8 cellular contexts compared by ENCODE assay signal in the genomic region with DNA sequence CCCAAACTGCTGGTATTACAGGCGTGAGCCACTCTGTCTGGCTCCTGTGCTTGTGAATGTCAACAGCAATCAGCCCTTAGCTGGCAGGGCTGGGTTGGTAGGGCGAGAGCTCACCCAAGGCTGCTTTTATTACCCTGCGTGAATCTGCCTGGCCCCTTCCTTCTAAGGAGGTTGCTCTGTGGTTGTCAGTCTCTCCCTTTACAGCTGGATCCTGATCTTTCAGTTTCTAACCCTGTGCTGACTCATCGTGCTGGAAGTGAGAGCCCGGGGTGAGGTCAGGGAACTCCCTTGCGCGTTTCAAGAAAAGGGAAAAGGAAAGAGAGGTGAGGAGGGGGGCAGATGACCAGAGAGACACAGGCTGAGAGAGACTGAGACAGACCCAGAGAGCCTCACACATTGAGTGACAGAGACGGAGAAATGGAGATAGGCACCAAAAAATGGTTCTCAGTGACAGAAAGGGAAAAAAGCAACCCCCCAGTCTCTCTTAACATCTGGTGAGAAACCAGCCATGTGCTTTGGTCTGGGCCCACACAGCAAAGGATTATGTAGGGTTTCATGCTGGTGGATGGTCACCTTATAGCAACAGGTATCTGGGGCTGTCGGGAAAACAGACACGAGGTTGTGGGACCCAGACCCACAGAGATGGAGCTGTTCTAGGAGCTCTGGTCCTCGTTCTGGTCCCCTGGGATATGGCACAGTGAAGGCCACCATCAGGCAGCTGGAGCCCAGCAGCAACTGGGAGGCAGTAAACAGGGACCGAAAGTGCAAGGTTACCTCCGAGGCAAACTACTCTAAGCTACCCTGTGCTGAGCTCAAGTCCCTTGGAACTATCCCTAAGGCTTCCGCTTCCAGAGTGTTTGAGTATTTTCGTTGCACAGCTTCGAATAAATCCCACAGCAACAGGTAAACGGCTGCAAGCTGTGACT. TPM values are rescaled to one million over a fixed set of nuclear protein-coding genes. Genes with fewer than 3 reads are reported as not detected.
DNase-seq lines count a peak whose midpoint lies in the region; ATAC-seq lines count a peak whose summit lies in the region.

No MANE protein-coding gene starts in this region.

- DNase-seq in activated T-cell treated with anti-CD3 and anti-CD28 coated beads, Interleukin-2, amount 50 U/mL, for 4 hours, result no peak
- DNase-seq in activated T-cell treated with anti-CD3 and anti-CD28 coated beads for 4 hours, result no peak
- peak; percentile 91 for DNase-seq in LHCN-M2 (ENCODE audit: low read depth)
- DNase-seq in adipocyte (ENCODE audit: low read depth), result peak; percentile 84
- peak; percentile 48 for DNase-seq in stimulated activated CD8-positive, alpha-beta memory T cell treated with anti-CD3 and anti-CD28 coated beads, Interleukin-4, amount 100 ng/mL, for 48 hours
- DNase-seq in cerebellum (ENCODE audit: low spot score), result no peak
- DNase-seq in effector CD8-positive, alpha-beta T cell (lab: John Stamatoyannopoulos, UW), result no peak

- H3K27me3 ChIP-seq in adipocyte (replicated peaks; ENCODE audit: control insufficient read depth, insufficient read depth, low read length) (no peaks in the 10 kb centered on the region), iPS-20b (ENCODE audit: insufficient read depth, low read length) (no peaks in the 10 kb centered on the region)

- no peaks in the 10 kb centered on the region for H3K9me3 ChIP-seq in adipocyte (ENCODE audit: control insufficient read depth, low read length)
- H3K9me3 ChIP-seq in iPS-20b (ENCODE audit: insufficient read depth, low read depth, low read length), result no peaks in the 10 kb centered on the region

- no peaks in the 10 kb centered on the region for H3K9me3 Mint-ChIP-seq in activated T-cell treated with anti-CD3 and anti-CD28 coated beads, Interleukin-2, amount 50 U/mL, for 4 hours

- no peaks in the 10 kb centered on the region for H3K36me3 ChIP-seq in adipocyte (ENCODE audit: control insufficient read depth, insufficient read depth, low read length, severe bottlenecking)
- H3K36me3 ChIP-seq in iPS-20b (ENCODE audit: insufficient read depth, low read depth, low read length), result peaks cover 47% of the 10 kb centered on the region

- no peak overlapping the region for H3K27ac ChIP-seq in iPS-20b (ENCODE audit: low read length)

- H3K4me1 Mint-ChIP-seq in activated T-cell treated with anti-CD3 and anti-CD28 coated beads, Interleukin-2, amount 50 U/mL, for 4 hours (ENCODE audit: low read depth), result peaks cover 25% of the 10 kb centered on the region

- H3K4me3 ChIP-seq in adipocyte (ENCODE audit: low read length), result peak overlapping the region; percentile 59
- 0 out of 2 replicates have a peak overlapping the region, but pooled peaks have one; percentile 84 for H3K4me3 ChIP-seq in iPS-20b (ENCODE audit: low read length)

- ATAC-seq in activated T-cell treated with anti-CD3 and anti-CD28 coated beads, Interleukin-2, amount 50 U/mL, for 4 hours, result peak; percentile 29 to 64

- peaks cover 29% of the 10 kb centered on the region for H3K4me1 ChIP-seq in adipocyte (ENCODE audit: control insufficient read depth, insufficient read depth, low read length)
- H3K4me1 ChIP-seq in iPS-20b (ENCODE audit: insufficient read depth, low read length), result peaks cover 10% of the 10 kb centered on the region; the same call in 1 of the 2 replicates

- H3K27me3 Mint-ChIP-seq in activated T-cell treated with anti-CD3 and anti-CD28 coated beads, Interleukin-2, amount 50 U/mL, for 4 hours (ENCODE audit: low read depth), result no peaks in the 10 kb centered on the region

- H3K9ac ChIP-seq in adipocyte (ENCODE audit: low read length) (peak overlapping the region; percentile 49), iPS-20b (ENCODE audit: low read depth, low read length) (peak overlapping the region; percentile 14; the same call in 1 of the 2 replicates)

- no peaks in the 10 kb centered on the region for H3K36me3 Mint-ChIP-seq in activated T-cell treated with anti-CD3 and anti-CD28 coated beads, Interleukin-2, amount 50 U/mL, for 4 hours (ENCODE audit: insufficient read depth)

- H3K4me3 Mint-ChIP-seq in activated T-cell treated with anti-CD3 and anti-CD28 coated beads, Interleukin-2, amount 50 U/mL, for 4 hours, result no peak overlapping the region

RNA-seq across cellular contexts. Expression of gene TCN2, which starts 2.5 kb away (rescaled TPM):
- under 1 TPM in 2 of 3 donors, not detected in 1; 0.26 to 0.46 TPM for total RNA-seq in activated T-cell treated with anti-CD3 and anti-CD28 coated beads, Interleukin-2, amount 50 U/mL, for 4 hours
- total RNA-seq in LHCN-M2 (2014; rRNA removed), result 13.1 and 26.6 TPM in 2 replicates
- polyA plus RNA-seq in LHCN-M2 (2012), result 13.2 TPM
- total RNA-seq in cerebellum, result 24.9 TPM

RNA-seq across cellular contexts. Expression of gene PES1, which starts 17.8 kb away (rescaled TPM):
- 100 to 1,000 TPM; 312 to 373 (median 336) TPM for total RNA-seq in activated T-cell treated with anti-CD3 and anti-CD28 coated beads, Interleukin-2, amount 50 U/mL, for 4 hours
- total RNA-seq in LHCN-M2 (2014; rRNA removed) (98.0 and 112 TPM in 2 replicates), cerebellum (30.3 TPM)
- 77.2 TPM for polyA plus RNA-seq in LHCN-M2 (2012)

RNA-seq across cellular contexts. Expression of gene SLC35E4, which starts 26.1 kb away (rescaled TPM):
- 10 to 100 TPM in 1 of 3 donors, 1 to 10 TPM in 2; 7.3 to 10.9 (median 8.9) TPM for total RNA-seq in activated T-cell treated with anti-CD3 and anti-CD28 coated beads, Interleukin-2, amount 50 U/mL, for 4 hours
- total RNA-seq in LHCN-M2 (2014; rRNA removed) (40.2 and 42.6 TPM in 2 replicates), cerebellum (5.0 TPM)
- polyA plus RNA-seq in LHCN-M2 (2012), result 8.2 TPM

RNA-seq across cellular contexts. Expression of gene GAL3ST1, which starts 35.1 kb away (rescaled TPM):
- under 1 TPM in 2 of 3 donors, not detected in 1; 0.16 to 0.38 TPM for total RNA-seq in activated T-cell treated with anti-CD3 and anti-CD28 coated beads, Interleukin-2, amount 50 U/mL, for 4 hours
- total RNA-seq in LHCN-M2 (2014; rRNA removed) (not detected in 2 replicates), cerebellum (2.8 TPM)
- not detected for polyA plus RNA-seq in LHCN-M2 (2012)

RNA-seq across cellular contexts. Expression of gene DUSP18, which starts 58.2 kb away (rescaled TPM):
- total RNA-seq in activated T-cell treated with anti-CD3 and anti-CD28 coated beads, Interleukin-2, amount 50 U/mL, for 4 hours, result 1 to 10 TPM; 7.0 to 8.9 (median 7.8) TPM
- 6.8 and 11.9 TPM in 2 replicates for total RNA-seq in LHCN-M2 (2014; rRNA removed)
- 6.5 TPM for polyA plus RNA-seq in LHCN-M2 (2012)
- total RNA-seq in cerebellum, result 29.3 TPM

Comparison
In these comparisons a context has a peak if more than half of its experiments do, and no peak if none do; other contexts are left out.
1. DNase-seq: peak in LHCN-M2 (single experiment), adipocyte (single experiment) and stimulated activated CD8-positive, alpha-beta memory T cell treated with anti-CD3 and anti-CD28 coated beads, Interleukin-4, amount 100 ng/mL, for 48 hours (single experiment); none in activated T-cell treated with anti-CD3 and anti-CD28 coated beads, Interleukin-2, amount 50 U/mL, for 4 hours (single experiment), activated T-cell treated with anti-CD3 and anti-CD28 coated beads for 4 hours (single experiment), cerebellum (single experiment) and effector CD8-positive, alpha-beta T cell (single experiment).